In the genomic region with DNA sequence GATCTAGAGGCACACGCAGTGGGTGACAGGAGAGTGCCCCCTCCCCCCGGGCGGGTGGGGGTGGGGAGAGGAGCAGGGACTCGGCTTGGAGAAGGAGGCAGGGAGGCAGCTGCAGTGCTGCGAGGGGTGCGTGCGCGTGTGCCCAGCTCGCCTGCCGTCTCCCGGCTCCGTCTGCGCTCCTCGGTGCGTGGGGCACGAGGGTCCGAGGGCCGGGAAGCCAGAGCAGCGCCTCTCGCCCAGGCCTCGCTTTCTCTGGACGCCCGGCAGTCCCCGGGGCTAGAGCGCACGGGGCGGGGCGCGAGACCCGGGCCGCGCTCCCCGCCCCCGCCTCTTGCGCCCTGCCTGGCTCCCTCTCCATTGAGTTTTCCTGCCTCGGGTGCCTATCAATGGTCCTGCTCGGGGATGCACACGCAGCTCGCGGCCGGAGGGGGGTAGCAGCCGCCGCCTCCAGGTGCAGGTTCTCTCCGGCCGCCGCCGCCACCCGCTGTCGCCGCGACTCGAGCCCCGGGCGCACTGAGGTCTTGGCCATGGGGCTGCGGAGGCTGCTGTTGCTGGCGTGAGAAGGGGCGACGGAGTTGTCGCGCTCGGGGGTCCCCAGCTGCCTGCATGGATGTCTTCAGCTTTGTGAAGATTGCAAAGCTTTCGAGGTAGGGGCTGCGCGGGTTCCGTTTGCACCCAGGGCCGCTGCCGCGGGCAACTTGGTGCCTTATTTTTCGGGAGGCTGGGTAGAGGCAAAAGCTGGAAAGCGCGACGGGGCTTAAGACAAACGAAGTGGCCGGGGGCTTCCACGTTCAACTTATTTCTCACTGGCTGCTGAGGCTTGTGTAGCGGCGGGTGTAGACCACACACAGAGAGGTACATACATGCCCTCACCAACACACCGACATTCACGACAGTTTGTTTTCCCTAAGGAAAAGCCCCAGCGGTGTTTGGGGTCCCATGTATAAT, we compare ENCODE assay signal across 10 cellular contexts. TPM values are rescaled to one million over a fixed set of nuclear protein-coding genes. Genes with fewer than 3 reads are reported as not detected.
DNase-seq lines count a peak whose midpoint lies in the region; ATAC-seq, FAIRE-seq and TF ChIP-seq lines count a peak whose summit lies in the region.
"Had no signal": no experiment of that assay in that cellular context is flagged by ENCODE, and none has a peak within 500 bp of the region (broad histone marks: within the 10 kb centered on the region; RNA-seq: fewer than 3 reads in every experiment).

A gene (plus strand): TSS at position 108 of the 948 bp plus-strand sequence. CDS start 499 bp downstream, at position 607.

- peak within 1 kb of the TSS; percentile 57 for H4K91ac ChIP-seq in trophoblast cell (ENCODE audit: low read depth, low read length)

- FAIRE-seq in HTR-8/SVneo (lab: Jason Lieb, UNC), result no peak

- H3K18ac ChIP-seq in trophoblast cell (ENCODE audit: low read length), result peak within 1 kb of the TSS; percentile 76

- no peaks in the 10 kb centered on the region for H3K9me3 ChIP-seq in trophoblast cell (ENCODE audit: insufficient read depth, low read depth, low read length)
- H3K9me3 ChIP-seq: mucosa of descending colon had no signal

- peaks cover 3% of the 10 kb centered on the region for H3K27me3 Mint-ChIP-seq in glutamatergic neuron (ENCODE audit: unreplicated experiment)

- peaks cover 0 to 3% of the 10 kb centered on the region in 2 experiments for H3K4me1 ChIP-seq in trophoblast cell (ENCODE audit: control insufficient read depth in 1 of 2, insufficient read depth in 2 of 2, low read length in 2 of 2)

- H3K4me3 ChIP-seq in trophoblast cell (ENCODE audit: low read depth, low read length), result peak within 1 kb of the TSS; percentile 68
- H3K4me3 ChIP-seq: mucosa of descending colon had no signal

- H3K79me1 ChIP-seq in trophoblast cell (ENCODE audit: low read length), result peaks cover 5% of the 10 kb centered on the region

- H4K8ac ChIP-seq in trophoblast cell (ENCODE audit: low read depth, low read length), result peak within 1 kb of the TSS; percentile 51

- peaks cover 4% of the 10 kb centered on the region for H3K27me3 ChIP-seq in trophoblast cell (ENCODE audit: insufficient read depth, low read length)

- H3K4me3 Mint-ChIP-seq in glutamatergic neuron (ENCODE audit: unreplicated experiment), result peak within 1 kb of the TSS; percentile 92
- H3K4me3 Mint-ChIP-seq: activated naive CD4-positive, alpha-beta T cell treated with anti-CD3 and anti-CD28 coated beads for 36 hours had no signal

- peak within 1 kb of the TSS; percentile 63 for H3K27ac Mint-ChIP-seq in glutamatergic neuron (ENCODE audit: unreplicated experiment)
- H3K27ac Mint-ChIP-seq: activated naive CD4-positive, alpha-beta T cell treated with anti-CD3 and anti-CD28 coated beads for 36 hours had no signal

- H2BK5ac ChIP-seq in trophoblast cell (ENCODE audit: low read depth, low read length, poor library complexity), result peak within 1 kb of the TSS; percentile 31

- H2BK12ac ChIP-seq in trophoblast cell (ENCODE audit: low read length), result no peak within 1 kb of the TSS

- H2BK120ac ChIP-seq in trophoblast cell (ENCODE audit: insufficient read depth, low read length, poor library complexity), result peak within 1 kb of the TSS; percentile 13

- peaks cover 2% of the 10 kb centered on the region for H3K79me2 ChIP-seq in trophoblast cell (ENCODE audit: control insufficient read depth, insufficient read depth, low read length, poor library complexity)

- DNase-seq in EL (peak; percentile 68), NCI-H82 treated with DMSO at 0.1 percent for 48 hours (lab: John Stamatoyannopoulos, UW; ENCODE audit: unreplicated experiment) (peak; percentile 48), glutamatergic neuron (peak; percentile 77), trophoblast cell (peak in 1 of 2 donors; percentile 2), HuH-7 (ENCODE audit: low spot score) (no peak), HTR-8/SVneo (ENCODE audit: insufficient read length, low spot score) (no peak)
- DNase-seq: activated naive CD4-positive, alpha-beta T cell treated with anti-CD3 and anti-CD28 coated beads for 36 hours; mucosa of descending colon had no signal

- no peak within 1 kb of the TSS for H3K4ac ChIP-seq in trophoblast cell (ENCODE audit: low read depth, low read length)

- H3K4me1 Mint-ChIP-seq in glutamatergic neuron (ENCODE audit: low read depth, unreplicated experiment), result peaks cover 21% of the 10 kb centered on the region

- peak within 1 kb of the TSS; percentile 60 for H3K14ac ChIP-seq in trophoblast cell (ENCODE audit: low read length)

- H3K36me3 Mint-ChIP-seq in glutamatergic neuron (ENCODE audit: unreplicated experiment), result no peaks in the 10 kb centered on the region

- no peaks in the 10 kb centered on the region for H3K9me3 Mint-ChIP-seq in glutamatergic neuron (ENCODE audit: unreplicated experiment)
- H3K9me3 Mint-ChIP-seq: activated naive CD4-positive, alpha-beta T cell treated with anti-CD3 and anti-CD28 coated beads for 36 hours had no signal

- peak within 1 kb of the TSS; percentile 69 for H3K4me2 ChIP-seq in trophoblast cell (ENCODE audit: low read length)

- peak; percentile 28 for TF ChIP-seq CTCF in glutamatergic neuron (IDR thresholded peaks at IDR 0.05; ENCODE audit: partially characterized antibody, unreplicated experiment)

- no peak within 1 kb of the TSS for H2AK5ac ChIP-seq in trophoblast cell (ENCODE audit: low read length)

- H3K9ac ChIP-seq in trophoblast cell (ENCODE audit: low read length), result peak within 1 kb of the TSS; percentile 66

- ATAC-seq in HG03460 (IDR thresholded peaks at IDR 0.05; ENCODE audit: unreplicated experiment) (no peak), HG03457 (IDR thresholded peaks at IDR 0.05; ENCODE audit: unreplicated experiment) (no peak)
- ATAC-seq: mucosa of descending colon had no signal

- H2AFZ ChIP-seq in trophoblast cell (ENCODE audit: insufficient read depth, low read length, poor library complexity), result no peak within 1 kb of the TSS

- peak within 1 kb of the TSS; percentile 51 for H4K12ac ChIP-seq in trophoblast cell (ENCODE audit: low read depth, low read length)

- H3K23ac ChIP-seq in trophoblast cell (ENCODE audit: low read length), result no peak within 1 kb of the TSS

- no peaks in the 10 kb centered on the region for H3K36me3 ChIP-seq in trophoblast cell (ENCODE audit: control insufficient read depth in 1 of 2, insufficient read depth in 2 of 2, low read length in 2 of 2)

- WGBS in trophoblast cell (ENCODE audit: extremely low coverage, insufficient coverage, insufficient read length), result no CpG with 5 or more reads among the region's 80 CpGs

- no peak within 1 kb of the TSS for H3K27ac ChIP-seq in trophoblast cell (ENCODE audit: low read depth, low read length)

RNA-seq across cellular contexts. Expression of the gene that starts here (rescaled TPM):
- total RNA-seq in glutamatergic neuron (ENCODE audit: unreplicated experiment), result 6.2 TPM
- polyA plus RNA-seq in trophoblast cell (2013), result 2.1 and 2.4 TPM in 2 replicates
- total RNA-seq: activated naive CD4-positive, alpha-beta T cell treated with anti-CD3 and anti-CD28 coated beads for 36 hours had no signal

Comparison
In these comparisons a context has a peak if more than half of its experiments do, and no peak if none do; other contexts are left out.
1. DNase-seq: peak in EL (single experiment), NCI-H82 treated with DMSO at 0.1 percent for 48 hours (single experiment) and glutamatergic neuron (single experiment); none in HuH-7 (single experiment) and HTR-8/SVneo (single experiment).